Comparison of ENCODE assay signal across 23 cellular contexts in the genomic region with DNA sequence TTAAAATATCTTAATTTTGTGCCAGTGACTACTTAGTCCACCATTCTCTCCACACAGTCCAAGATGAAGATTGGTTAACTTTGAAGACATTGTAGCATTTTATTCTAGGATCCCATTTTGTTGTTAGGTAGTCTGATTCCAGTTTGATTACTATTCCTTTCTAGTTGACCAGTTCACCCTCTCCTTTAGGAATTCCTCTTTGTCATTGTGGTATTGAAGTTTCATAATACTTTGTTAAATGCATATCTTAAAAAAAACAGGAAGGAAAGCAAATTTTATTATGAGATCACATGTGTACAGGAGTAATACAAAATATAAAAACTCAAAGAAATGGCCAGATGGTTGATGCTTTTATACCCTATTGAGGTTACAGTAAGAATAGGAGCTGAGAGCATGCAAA. TPM values are rescaled to one million over a fixed set of nuclear protein-coding genes. Genes with fewer than 3 reads are reported as not detected.
DNase-seq lines count a peak whose midpoint lies in the region; ATAC-seq and TF ChIP-seq lines count a peak whose summit lies in the region.
"Had no signal": no experiment of that assay in that cellular context is flagged by ENCODE, and none has a peak within 500 bp of the region (broad histone marks: within the 10 kb centered on the region; RNA-seq: fewer than 3 reads in every experiment).

No MANE protein-coding gene starts in this region.

- no peak overlapping the region for H3K4me3 ChIP-seq in AG10803 (ENCODE audit: low read length)
- no peak overlapping the region for H3K4me3 ChIP-seq in adipocyte (ENCODE audit: low read length)
- H3K4me3 ChIP-seq in adrenal gland = no peak overlapping the region
- H3K4me3 ChIP-seq: cardiac muscle cell, HAP-1, testis had no signal

- DNase-seq in AG10803 (ENCODE audit: low read depth) (peak; percentile 62), HCEC 1CT (peak; percentile 67), adipocyte (ENCODE audit: low read depth) (peak; percentile 57), glutamatergic neuron (no peak), adrenal gland (no peak), retina (no peak)
- DNase-seq: ACHN; activated CD4-positive, alpha-beta T cell treated with anti-CD3 and anti-CD28 coated beads, Interleukin-2, amount 10 ng/mL, durations not matched to agents 24 days and 14 days; CD4-positive, alpha-beta memory T cell; NCI-H1105 treated with DMSO at 0.1 percent for 48 hours; NCI-H2081 treated with DMSO at 0.1 percent for 48 hours; NCI-H524; nephron progenitor cell; stimulated activated CD4-positive, alpha-beta T cell treated with anti-CD3 and anti-CD28 coated beads, Interleukin-1b, Interleukin-23, amount 100 ng/mL, for 48 hours; stimulated activated naive B cell treated with anti-CD40 and anti-IgM and Interleukin-4, amounts not matched to agents 10 μg/mL and 1 μg/mL and 100 μg/mL, for 72 hours; testis had no signal

- no peak overlapping the region for H3K4me3 Mint-ChIP-seq in glutamatergic neuron (ENCODE audit: unreplicated experiment)
- H3K4me3 Mint-ChIP-seq: activated CD4-positive, alpha-beta T cell treated with anti-CD3 and anti-CD28 coated beads, Interleukin-2, amount 10 ng/mL, durations not matched to agents 24 days and 14 days; CD4-positive, alpha-beta memory T cell; nephron progenitor cell; stimulated activated naive B cell treated with anti-CD40 and anti-IgM and Interleukin-4, amounts not matched to agents 10 μg/mL and 1 μg/mL and 100 μg/mL, for 72 hours had no signal

- intact Hi-C loops in adrenal gland (cut with DNase I) = no loop called here

- H3K9ac ChIP-seq in adipocyte (ENCODE audit: low read length) = no peak overlapping the region

- H3K4me1 Mint-ChIP-seq in glutamatergic neuron (ENCODE audit: low read depth, unreplicated experiment) = peaks cover 22% of the 10 kb centered on the region
- H3K4me1 Mint-ChIP-seq: activated CD4-positive, alpha-beta T cell treated with anti-CD3 and anti-CD28 coated beads, Interleukin-2, amount 10 ng/mL, durations not matched to agents 24 days and 14 days; CD4-positive, alpha-beta memory T cell; nephron progenitor cell; stimulated activated naive B cell treated with anti-CD40 and anti-IgM and Interleukin-4, amounts not matched to agents 10 μg/mL and 1 μg/mL and 100 μg/mL, for 72 hours had no signal

- peak overlapping the region; percentile 53 for H3K27ac Mint-ChIP-seq in glutamatergic neuron (ENCODE audit: unreplicated experiment)
- H3K27ac Mint-ChIP-seq: activated CD4-positive, alpha-beta T cell treated with anti-CD3 and anti-CD28 coated beads, Interleukin-2, amount 10 ng/mL, durations not matched to agents 24 days and 14 days; activated T-helper 2 cell treated with anti-CD3 and anti-CD28 coated beads, Interferon-gamma antibody, Interleukin-2, Interleukin-4, amounts not matched to agents 10 μg/mL and 5 μg/mL and 100 μg/mL, durations not matched to agents 14 hours and 24 hours and 36 hours; CD4-positive, alpha-beta memory T cell; nephron progenitor cell; stimulated activated naive B cell treated with anti-CD40 and anti-IgM and Interleukin-4, amounts not matched to agents 10 μg/mL and 1 μg/mL and 100 μg/mL, for 72 hours had no signal

- H3K27me3 Mint-ChIP-seq in glutamatergic neuron (ENCODE audit: unreplicated experiment) = peaks cover 8% of the 10 kb centered on the region
- H3K27me3 Mint-ChIP-seq: activated CD4-positive, alpha-beta T cell treated with anti-CD3 and anti-CD28 coated beads, Interleukin-2, amount 10 ng/mL, durations not matched to agents 24 days and 14 days; CD4-positive, alpha-beta memory T cell; stimulated activated naive B cell treated with anti-CD40 and anti-IgM and Interleukin-4, amounts not matched to agents 10 μg/mL and 1 μg/mL and 100 μg/mL, for 72 hours had no signal

- TF ChIP-seq CTCF in AG10803 (conservative IDR thresholded peaks at IDR 0.05; ENCODE audit: low read length) (no peak), glutamatergic neuron (IDR thresholded peaks at IDR 0.05; ENCODE audit: partially characterized antibody, unreplicated experiment) (no peak), adrenal gland (IDR thresholded peaks at IDR 0.05) (no peak)

- no peak overlapping the region for H3K27ac ChIP-seq in adrenal gland
- H3K27ac ChIP-seq: cardiac muscle cell, testis had no signal

- H3K36me3 ChIP-seq in adipocyte (ENCODE audit: control insufficient read depth, insufficient read depth, low read length, severe bottlenecking) (no peaks in the 10 kb centered on the region), adrenal gland (replicated peaks in 1 of 2) (no peaks in the 10 kb centered on the region)
- H3K36me3 ChIP-seq: cardiac muscle cell, HAP-1 had no signal

- no peaks in the 10 kb centered on the region for H3K36me3 Mint-ChIP-seq in glutamatergic neuron (ENCODE audit: unreplicated experiment)
- H3K36me3 Mint-ChIP-seq: CD4-positive, alpha-beta memory T cell; stimulated activated naive B cell treated with anti-CD40 and anti-IgM and Interleukin-4, amounts not matched to agents 10 μg/mL and 1 μg/mL and 100 μg/mL, for 72 hours had no signal

- peaks cover 12% of the 10 kb centered on the region for H3K9me3 Mint-ChIP-seq in glutamatergic neuron (ENCODE audit: unreplicated experiment)
- H3K9me3 Mint-ChIP-seq: activated CD4-positive, alpha-beta T cell treated with anti-CD3 and anti-CD28 coated beads, Interleukin-2, amount 10 ng/mL, durations not matched to agents 24 days and 14 days; activated T-helper 2 cell treated with anti-CD3 and anti-CD28 coated beads, Interferon-gamma antibody, Interleukin-2, Interleukin-4, amounts not matched to agents 10 μg/mL and 5 μg/mL and 100 μg/mL, durations not matched to agents 14 hours and 24 hours and 36 hours; stimulated activated naive B cell treated with anti-CD40 and anti-IgM and Interleukin-4, amounts not matched to agents 10 μg/mL and 1 μg/mL and 100 μg/mL, for 72 hours had no signal

- H3K9me3 ChIP-seq in adipocyte (ENCODE audit: control insufficient read depth, low read length) (no peaks in the 10 kb centered on the region), adrenal gland (replicated peaks in 1 of 3) (no peaks in the 10 kb centered on the region)
- H3K9me3 ChIP-seq: HAP-1, testis had no signal

- H3K4me1 ChIP-seq in adipocyte (ENCODE audit: control insufficient read depth, insufficient read depth, low read length) = peaks cover 7% of the 10 kb centered on the region
- H3K4me1 ChIP-seq in adrenal gland (replicated peaks in 1 of 2) = no peaks in the 10 kb centered on the region
- H3K4me1 ChIP-seq: HAP-1, testis had no signal

- H3K27me3 ChIP-seq in adipocyte (replicated peaks; ENCODE audit: control insufficient read depth, insufficient read depth, low read length) (no peaks in the 10 kb centered on the region), adrenal gland (no peaks in the 10 kb centered on the region)
- H3K27me3 ChIP-seq: cardiac muscle cell, testis had no signal

- TF ChIP-seq POLR2A in adrenal gland (IDR thresholded peaks at IDR 0.05) = no peak

- ATAC-seq in GM19397 (IDR thresholded peaks at IDR 0.05; ENCODE audit: unreplicated experiment) (no peak), HG03108 (IDR thresholded peaks at IDR 0.05; ENCODE audit: unreplicated experiment) (no peak)
- ATAC-seq: esophagus mucosa; stimulated activated naive B cell treated with anti-CD40 and anti-IgM and Interleukin-4, amounts not matched to agents 10 μg/mL and 1 μg/mL and 100 μg/mL, for 72 hours had no signal

RNA-seq across cellular contexts. Expression of a gene that starts 15.4 kb away (rescaled TPM):
- total RNA-seq in glutamatergic neuron (ENCODE audit: unreplicated experiment) (91.3 TPM), adrenal gland (10 to 100 TPM in 4 of 8 donors, 1 to 10 TPM in 4; 4.5 to 20.5 (median 8.4) TPM)
- 1 to 10 TPM; 2.4 to 2.9 (median 2.6) TPM for polyA plus RNA-seq in adrenal gland
- total RNA-seq: activated CD4-positive, alpha-beta T cell treated with anti-CD3 and anti-CD28 coated beads, Interleukin-2, amount 10 ng/mL, durations not matched to agents 24 days and 14 days; activated T-helper 2 cell treated with anti-CD3 and anti-CD28 coated beads, Interferon-gamma antibody, Interleukin-2, Interleukin-4, amounts not matched to agents 10 μg/mL and 5 μg/mL and 100 μg/mL, durations not matched to agents 14 hours and 24 hours and 36 hours; T-helper 1 cell treated with Interleukin-12 subunit alpha and Interleukin-12 subunit beta and Interleukin-4 antibody, amounts not matched to agents 30 ng/mL and 1 ng/mL, for 36 hours had no signal
- polyA plus RNA-seq: CD4-positive, alpha-beta memory T cell had no signal

Comparison
In these comparisons a context has a peak if more than half of its experiments do, and no peak if none do; other contexts are left out.
1. DNase-seq: peak in AG10803 (single experiment), HCEC 1CT (single experiment) and adipocyte (single experiment); none in glutamatergic neuron (single experiment), adrenal gland (0 of 7) and retina (single experiment).